27 cellular contexts compared by ENCODE assay signal in genomic region chr10:128793726-128794655, GRCh38.
"Had no signal": no experiment of that assay in that cellular context is flagged by ENCODE, and none has a peak within 500 bp of the region (broad histone marks: within the 10 kb centered on the region; RNA-seq: fewer than 3 reads in every experiment).

No MANE protein-coding gene starts in this region.

- H3K9me3 Mint-ChIP-seq: mesothelial cell of epicardium; natural killer cell treated with Interleukin-12 subunit alpha and Interleukin-12 subunit beta and Interleukin-15 and Interleukin-18, amount 100 ng/mL, for 72 hours had no signal

- FAIRE-seq: pancreas, urothelium cell line had no signal

- H3K27ac ChIP-seq: hepatocyte, left ventricle myocardium inferior, pancreas, prostate gland, skin epidermis, stomach, testis, thyroid gland, transverse colon, upper lobe of right lung had no signal

- H3K4me2 ChIP-seq: hepatocyte had no signal

- H3K4me1 ChIP-seq: left ventricle myocardium inferior, pancreas, prostate gland, stomach, testis, thyroid gland, transverse colon, upper lobe of right lung had no signal

- H3K4me3 Mint-ChIP-seq: mesothelial cell of epicardium; naive thymus-derived CD4-positive, alpha-beta T cell; natural killer cell treated with Interleukin-12 subunit alpha and Interleukin-12 subunit beta and Interleukin-15 and Interleukin-18, amount 100 ng/mL, for 72 hours; stimulated activated naive B cell treated with anti-CD40 and anti-IgM and Interleukin-4, amounts not matched to agents 10 μg/mL and 1 μg/mL and 100 μg/mL, for 72 hours had no signal

- H3K36me3 ChIP-seq: left ventricle myocardium inferior, pancreas, prostate gland, stomach, thyroid gland, transverse colon, upper lobe of right lung had no signal

- H3K79me2 ChIP-seq: hepatocyte had no signal

- H2AFZ ChIP-seq: hepatocyte had no signal

- H3K4me1 Mint-ChIP-seq: mesothelial cell of epicardium; naive thymus-derived CD4-positive, alpha-beta T cell; stimulated activated naive B cell treated with anti-CD40 and anti-IgM and Interleukin-4, amounts not matched to agents 10 μg/mL and 1 μg/mL and 100 μg/mL, for 72 hours had no signal

- ATAC-seq: naive thymus-derived CD4-positive, alpha-beta T cell; pancreas; right cardiac atrium; sciatic nerve; stimulated activated naive B cell treated with anti-CD40 and anti-IgM and Interleukin-4, amounts not matched to agents 10 μg/mL and 1 μg/mL and 100 μg/mL, for 72 hours; stimulated activated naive CD8-positive, alpha-beta T cell treated with anti-CD3 and anti-CD28 coated beads, Interleukin-15, Interleukin-2, amounts not matched to agents 100 U/mL and 50 U/mL, for 24 hours; upper lobe of right lung had no signal

- H3K4me3 ChIP-seq: hepatocyte, left ventricle myocardium inferior, lung, pancreas, prostate gland, skin epidermis, stomach, testis, thyroid gland, transverse colon, upper lobe of right lung had no signal

- H3K27me3 ChIP-seq: hepatocyte, pancreas, stomach, testis, thyroid gland, transverse colon, upper lobe of right lung had no signal

- H3K9me3 ChIP-seq: left ventricle myocardium inferior, pancreas, prostate gland, stomach, testis, thyroid gland, transverse colon, upper lobe of right lung had no signal

- H3K36me3 Mint-ChIP-seq: mesothelial cell of epicardium; naive thymus-derived CD4-positive, alpha-beta T cell; natural killer cell treated with Interleukin-12 subunit alpha and Interleukin-12 subunit beta and Interleukin-15 and Interleukin-18, amount 100 ng/mL, for 72 hours; stimulated activated naive B cell treated with anti-CD40 and anti-IgM and Interleukin-4, amounts not matched to agents 10 μg/mL and 1 μg/mL and 100 μg/mL, for 72 hours had no signal

- DNase-seq: islet precursor cell; left ventricle myocardium inferior; mesendoderm; naive thymus-derived CD4-positive, alpha-beta T cell; pancreas; posterior cingulate gyrus; retina; right cardiac atrium; stimulated activated CD4-positive, alpha-beta T cell treated with anti-CD3 and anti-CD28 coated beads, Interleukin-12 subunit alpha, Interleukin-12 subunit beta, amount 100 ng/mL, for 4 hours; stimulated activated CD4-positive, alpha-beta T cell treated with anti-CD3 and anti-CD28 coated beads, Interleukin-15, amount 100 ng/mL, for 24 hours; stimulated activated CD4-positive, alpha-beta T cell treated with anti-CD3 and anti-CD28 coated beads, Interleukin-2, amount 100 ng/mL, for 24 hours; stimulated activated CD4-positive, alpha-beta T cell treated with anti-CD3 and anti-CD28 coated beads, Interleukin-4, amount 100 ng/mL, for 1 hour; stimulated activated naive B cell treated with anti-CD40 and anti-IgM and Interleukin-4, amounts not matched to agents 10 μg/mL and 1 μg/mL and 100 μg/mL, for 72 hours; stimulated activated naive CD8-positive, alpha-beta T cell treated with anti-CD3 and anti-CD28 coated beads, Interleukin-15, Interleukin-2, amounts not matched to agents 100 U/mL and 50 U/mL, for 24 hours; stomach; testis; thyroid gland; transverse colon; upper lobe of right lung had no signal

- H3K27ac Mint-ChIP-seq: mesothelial cell of epicardium; naive thymus-derived CD4-positive, alpha-beta T cell; natural killer cell treated with Interleukin-12 subunit alpha and Interleukin-12 subunit beta and Interleukin-15 and Interleukin-18, amount 100 ng/mL, for 72 hours; stimulated activated naive B cell treated with anti-CD40 and anti-IgM and Interleukin-4, amounts not matched to agents 10 μg/mL and 1 μg/mL and 100 μg/mL, for 72 hours had no signal
